Comparison of ENCODE assay signal across 1 cellular context in the genomic region with DNA sequence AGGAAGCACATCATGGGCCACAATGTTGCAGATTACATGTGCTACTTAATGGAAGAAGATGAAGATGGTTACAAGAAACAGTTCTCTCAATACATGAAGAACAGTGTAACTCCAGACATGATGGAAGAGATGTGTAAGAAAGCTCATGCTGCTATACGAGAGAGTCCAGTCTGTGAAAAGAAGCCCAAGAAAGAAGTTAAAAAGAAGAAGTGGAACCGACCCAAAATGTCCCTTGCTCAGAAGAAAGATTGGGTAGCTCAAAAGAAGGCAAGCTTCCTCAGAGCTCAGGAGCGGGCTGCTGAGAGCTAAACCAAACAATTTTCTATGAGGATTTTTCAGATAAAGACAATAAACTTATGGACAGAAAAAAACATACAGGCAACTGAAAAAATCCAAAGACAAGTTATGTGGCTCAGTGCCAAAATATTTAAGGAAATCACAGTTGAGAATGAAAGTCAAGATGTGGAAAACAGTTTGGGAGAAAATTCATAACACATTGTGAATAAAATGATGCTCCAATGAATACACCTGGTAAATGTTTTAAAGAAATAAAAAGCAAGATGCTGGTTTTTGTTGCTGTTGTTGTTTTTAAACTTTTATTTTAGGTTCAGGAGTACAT.
A peak's percentile ranks its signal among the peaks of the same experiment; 100 is the strongest.
TF ChIP-seq lines count a peak whose summit lies in the region.

No MANE protein-coding gene starts in this region.

TF ChIP-seq in GM12878, 131 proteins besides CTCF, POLR2A, EP300 and RAD21:
- TF ChIP-seq DPF2 (IDR thresholded peaks at IDR 0.05): no peak
- no peak for TF ChIP-seq SMC3 (IDR thresholded peaks at IDR 0.05; ENCODE audit: borderline replicate concordance, low read length)
- no peak for TF ChIP-seq NR2F1 (conservative IDR thresholded peaks at IDR 0.05)
- TF ChIP-seq, protein P1, sequence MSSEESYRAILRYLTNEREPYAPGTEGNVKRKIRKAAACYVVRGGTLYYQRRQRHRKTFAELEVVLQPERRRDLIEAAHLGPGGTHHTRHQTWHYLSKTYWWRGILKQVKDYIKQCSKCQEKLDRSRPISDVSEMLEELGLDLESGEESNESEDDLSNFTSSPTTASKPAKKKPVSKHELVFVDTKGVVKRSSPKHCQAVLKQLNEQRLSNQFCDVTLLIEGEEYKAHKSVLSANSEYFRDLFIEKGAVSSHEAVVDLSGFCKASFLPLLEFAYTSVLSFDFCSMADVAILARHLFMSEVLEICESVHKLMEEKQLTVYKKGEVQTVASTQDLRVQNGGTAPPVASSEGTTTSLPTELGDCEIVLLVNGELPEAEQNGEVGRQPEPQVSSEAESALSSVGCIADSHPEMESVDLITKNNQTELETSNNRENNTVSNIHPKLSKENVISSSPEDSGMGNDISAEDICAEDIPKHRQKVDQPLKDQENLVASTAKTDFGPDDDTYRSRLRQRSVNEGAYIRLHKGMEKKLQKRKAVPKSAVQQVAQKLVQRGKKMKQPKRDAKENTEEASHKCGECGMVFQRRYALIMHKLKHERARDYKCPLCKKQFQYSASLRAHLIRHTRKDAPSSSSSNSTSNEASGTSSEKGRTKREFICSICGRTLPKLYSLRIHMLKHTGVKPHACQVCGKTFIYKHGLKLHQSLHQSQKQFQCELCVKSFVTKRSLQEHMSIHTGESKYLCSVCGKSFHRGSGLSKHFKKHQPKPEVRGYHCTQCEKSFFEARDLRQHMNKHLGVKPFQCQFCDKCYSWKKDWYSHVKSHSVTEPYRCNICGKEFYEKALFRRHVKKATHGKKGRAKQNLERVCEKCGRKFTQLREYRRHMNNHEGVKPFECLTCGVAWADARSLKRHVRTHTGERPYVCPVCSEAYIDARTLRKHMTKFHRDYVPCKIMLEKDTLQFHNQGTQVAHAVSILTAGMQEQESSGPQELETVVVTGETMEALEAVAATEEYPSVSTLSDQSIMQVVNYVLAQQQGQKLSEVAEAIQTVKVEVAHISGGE (CRISPR knock-in tag; IDR thresholded peaks at IDR 0.05): no peak
- no peak for TF ChIP-seq NR2C2 (IDR thresholded peaks at IDR 0.05; ENCODE audit: borderline replicate concordance, control insufficient read depth, insufficient read length, low read depth)
- TF ChIP-seq SMAD1 (IDR thresholded peaks at IDR 0.05; ENCODE audit: low read depth, partially characterized antibody): peak; percentile 61
- TF ChIP-seq, protein P2, sequence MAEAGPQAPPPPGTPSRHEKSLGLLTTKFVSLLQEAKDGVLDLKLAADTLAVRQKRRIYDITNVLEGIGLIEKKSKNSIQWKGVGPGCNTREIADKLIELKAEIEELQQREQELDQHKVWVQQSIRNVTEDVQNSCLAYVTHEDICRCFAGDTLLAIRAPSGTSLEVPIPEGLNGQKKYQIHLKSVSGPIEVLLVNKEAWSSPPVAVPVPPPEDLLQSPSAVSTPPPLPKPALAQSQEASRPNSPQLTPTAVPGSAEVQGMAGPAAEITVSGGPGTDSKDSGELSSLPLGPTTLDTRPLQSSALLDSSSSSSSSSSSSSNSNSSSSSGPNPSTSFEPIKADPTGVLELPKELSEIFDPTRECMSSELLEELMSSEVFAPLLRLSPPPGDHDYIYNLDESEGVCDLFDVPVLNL (IDR thresholded peaks at IDR 0.05; ENCODE audit: low read depth, low read length): no peak
- peak; percentile 87 for TF ChIP-seq SPI1 (IDR thresholded peaks at IDR 0.05; ENCODE audit: borderline replicate concordance, insufficient read depth, low read depth, low read length)
- no peak for TF ChIP-seq PML (IDR thresholded peaks at IDR 0.05; ENCODE audit: low read length)
- TF ChIP-seq, protein P3, sequence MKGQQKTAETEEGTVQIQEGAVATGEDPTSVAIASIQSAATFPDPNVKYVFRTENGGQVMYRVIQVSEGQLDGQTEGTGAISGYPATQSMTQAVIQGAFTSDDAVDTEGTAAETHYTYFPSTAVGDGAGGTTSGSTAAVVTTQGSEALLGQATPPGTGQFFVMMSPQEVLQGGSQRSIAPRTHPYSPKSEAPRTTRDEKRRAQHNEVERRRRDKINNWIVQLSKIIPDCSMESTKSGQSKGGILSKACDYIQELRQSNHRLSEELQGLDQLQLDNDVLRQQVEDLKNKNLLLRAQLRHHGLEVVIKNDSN (IDR thresholded peaks at IDR 0.05; ENCODE audit: borderline replicate concordance, extremely low read length, insufficient read depth, low read depth, low read length): no peak
- TF ChIP-seq, protein P4, sequence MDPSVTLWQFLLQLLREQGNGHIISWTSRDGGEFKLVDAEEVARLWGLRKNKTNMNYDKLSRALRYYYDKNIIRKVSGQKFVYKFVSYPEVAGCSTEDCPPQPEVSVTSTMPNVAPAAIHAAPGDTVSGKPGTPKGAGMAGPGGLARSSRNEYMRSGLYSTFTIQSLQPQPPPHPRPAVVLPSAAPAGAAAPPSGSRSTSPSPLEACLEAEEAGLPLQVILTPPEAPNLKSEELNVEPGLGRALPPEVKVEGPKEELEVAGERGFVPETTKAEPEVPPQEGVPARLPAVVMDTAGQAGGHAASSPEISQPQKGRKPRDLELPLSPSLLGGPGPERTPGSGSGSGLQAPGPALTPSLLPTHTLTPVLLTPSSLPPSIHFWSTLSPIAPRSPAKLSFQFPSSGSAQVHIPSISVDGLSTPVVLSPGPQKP (IDR thresholded peaks at IDR 0.05; ENCODE audit: low read depth, low read length): no peak
TF ChIP-seq in GM12878: peak in this region for 2.
